In the genomic region with DNA sequence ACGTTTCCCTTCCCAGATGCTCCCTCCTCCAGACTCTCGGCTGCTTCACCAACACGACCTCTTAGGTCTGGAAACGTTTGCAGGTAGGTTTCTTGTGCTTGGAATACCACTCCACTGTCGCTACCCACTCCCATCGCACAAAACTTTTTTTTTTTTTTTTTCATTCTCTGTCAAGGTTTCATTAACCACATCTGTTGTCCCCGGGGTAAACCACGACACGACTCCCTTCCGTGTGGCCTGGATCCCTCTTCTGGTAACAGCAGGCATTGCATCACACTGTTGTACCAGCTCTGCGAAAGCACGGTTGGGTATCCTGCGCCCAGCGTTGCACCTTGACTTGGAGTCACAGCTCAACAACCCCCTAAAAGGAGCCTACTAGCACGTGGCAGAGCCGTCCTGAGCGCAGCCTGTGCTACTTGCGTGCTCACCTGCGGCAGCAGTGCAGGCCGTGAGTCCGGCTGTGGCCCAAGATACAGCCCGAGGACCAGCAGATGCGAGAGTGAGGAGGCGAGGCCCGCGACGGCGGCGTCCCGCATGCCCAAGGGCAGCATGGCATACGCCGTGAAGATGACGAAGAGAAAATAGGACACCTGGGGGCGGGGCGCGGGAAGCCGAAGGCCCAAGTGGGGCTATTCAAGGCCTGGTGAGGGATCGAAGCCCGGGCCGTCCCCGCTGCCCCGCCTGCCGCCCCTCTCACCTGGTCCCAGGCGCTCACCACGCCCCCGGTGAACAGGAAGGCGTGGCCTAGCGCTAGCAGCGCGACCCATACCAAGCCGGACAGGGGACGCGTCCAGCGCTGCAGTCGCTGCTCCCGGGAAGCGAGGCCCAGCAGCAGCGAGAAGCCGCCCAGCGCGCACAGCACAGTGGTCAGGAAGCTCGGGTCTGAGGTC, we compare ENCODE assay signal across 8 cellular contexts. TPM values are rescaled to one million over a fixed set of nuclear protein-coding genes. Genes with fewer than 3 reads are reported as not detected.
A peak's percentile ranks its signal among the peaks of the same experiment; 100 is the strongest.
DNase-seq lines count a peak whose midpoint lies in the region; ATAC-seq and TF ChIP-seq lines count a peak whose summit lies in the region.

No MANE protein-coding gene starts in this region.

- POLR2A ChIA-PET in naive thymus-derived CD4-positive, alpha-beta T cell (lab: Charles Lee), result interaction anchor here (0.5 to 16.5 kb wide), 14 partner anchors 8 to 145 kb away, joined by 3 to 293 read pairs (median 4); a partner anchor contains a TSS

- H3K27ac ChIP-seq in naive thymus-derived CD4-positive, alpha-beta T cell (ENCODE audit: low read depth, low read length), result no peak overlapping the region

- ATAC-seq in GM19397 (IDR thresholded peaks at IDR 0.05; ENCODE audit: unreplicated experiment) (peak; percentile 84), HG03520 (IDR thresholded peaks at IDR 0.05; ENCODE audit: unreplicated experiment) (peak; percentile 68)
- ATAC-seq in naive thymus-derived CD4-positive, alpha-beta T cell, result peak; percentile 90
- peak; percentile 88 to 91 for ATAC-seq in stimulated activated naive B cell treated with anti-CD40 and anti-IgM and Interleukin-4, amounts not matched to agents 10 μg/mL and 1 μg/mL and 100 μg/mL, for 72 hours (replicated peaks)

- intact Hi-C loops in naive thymus-derived CD4-positive, alpha-beta T cell (cut with micrococcal nuclease), result loop anchor here (1.0 to 2.0 kb wide), 13 partner anchors 8 to 342 kb away; a partner anchor contains a TSS

- H3K4me1 Mint-ChIP-seq in naive thymus-derived CD4-positive, alpha-beta T cell, result peaks cover 26 to 63% (median 41%) of the 10 kb centered on the region in 7 donors
- peaks cover 24 to 38% of the 10 kb centered on the region in 2 donors for H3K4me1 Mint-ChIP-seq in stimulated activated naive B cell treated with anti-CD40 and anti-IgM and Interleukin-4, amounts not matched to agents 10 μg/mL and 1 μg/mL and 100 μg/mL, for 72 hours

- H3K4me3 Mint-ChIP-seq in naive thymus-derived CD4-positive, alpha-beta T cell, result peak overlapping the region; percentile 66 to 94 (median 83)
- H3K4me3 Mint-ChIP-seq in stimulated activated naive B cell treated with anti-CD40 and anti-IgM and Interleukin-4, amounts not matched to agents 10 μg/mL and 1 μg/mL and 100 μg/mL, for 72 hours, result peak overlapping the region; percentile 82 to 87

- H3K27me3 Mint-ChIP-seq in naive thymus-derived CD4-positive, alpha-beta T cell, result peaks cover 9 to 46% (median 17%) of the 10 kb centered on the region in 5 donors
- peaks cover 16 to 39% of the 10 kb centered on the region in 2 donors for H3K27me3 Mint-ChIP-seq in stimulated activated naive B cell treated with anti-CD40 and anti-IgM and Interleukin-4, amounts not matched to agents 10 μg/mL and 1 μg/mL and 100 μg/mL, for 72 hours

- H3K27ac Mint-ChIP-seq in naive thymus-derived CD4-positive, alpha-beta T cell, result peak overlapping the region; percentile 57 to 93 (median 84)
- H3K27ac Mint-ChIP-seq in stimulated activated naive B cell treated with anti-CD40 and anti-IgM and Interleukin-4, amounts not matched to agents 10 μg/mL and 1 μg/mL and 100 μg/mL, for 72 hours, result peak overlapping the region; percentile 77

- peak overlapping the region; percentile 43 for H3K4me3 ChIP-seq in naive thymus-derived CD4-positive, alpha-beta T cell (ENCODE audit: low read length)

- peaks cover 0 to 5% (median 0%) of the 10 kb centered on the region in 11 donors for H3K9me3 Mint-ChIP-seq in naive thymus-derived CD4-positive, alpha-beta T cell
- H3K9me3 Mint-ChIP-seq in stimulated activated naive B cell treated with anti-CD40 and anti-IgM and Interleukin-4, amounts not matched to agents 10 μg/mL and 1 μg/mL and 100 μg/mL, for 72 hours, result no peaks in the 10 kb centered on the region

- H3K9me3 ChIP-seq in naive thymus-derived CD4-positive, alpha-beta T cell (ENCODE audit: control insufficient read depth in 2 of 3, low read length in 3 of 3), result no peaks in the 10 kb centered on the region

- peaks cover 38 to 60% of the 10 kb centered on the region in 2 donors for H3K4me1 ChIP-seq in naive thymus-derived CD4-positive, alpha-beta T cell (ENCODE audit: control insufficient read depth in 2 of 2, insufficient read depth in 2 of 2, low read length in 2 of 2)

- peaks cover 0 to 20% (median 12%) of the 10 kb centered on the region in 5 donors for H3K36me3 Mint-ChIP-seq in naive thymus-derived CD4-positive, alpha-beta T cell
- H3K36me3 Mint-ChIP-seq in stimulated activated naive B cell treated with anti-CD40 and anti-IgM and Interleukin-4, amounts not matched to agents 10 μg/mL and 1 μg/mL and 100 μg/mL, for 72 hours, result peaks cover 9 to 14% of the 10 kb centered on the region in 2 donors

- TF ChIP-seq POLR2A in erythroblast (IDR thresholded peaks at IDR 0.05; ENCODE audit: low read length), result no peak

- peaks cover 0 to 17% (median 0%) of the 10 kb centered on the region in 3 experiments for H3K36me3 ChIP-seq in naive thymus-derived CD4-positive, alpha-beta T cell (ENCODE audit: control insufficient read depth in 2 of 3, insufficient read depth in 3 of 3, low read length in 3 of 3)

- H3K27me3 ChIP-seq in naive thymus-derived CD4-positive, alpha-beta T cell (ENCODE audit: control insufficient read depth in 2 of 2, insufficient read depth in 2 of 2, low read length in 2 of 2), result peaks cover 7 to 13% of the 10 kb centered on the region in 2 donors

- DNase-seq in CMK (ENCODE audit: low read depth) (peak; percentile 59), NOMO-1 (lab: John Stamatoyannopoulos, UW; ENCODE audit: unreplicated experiment in 2 of 2) (peak; percentile 39 to 76), activated T-cell treated with anti-CD3 and anti-CD28 coated beads for 1 hour (ENCODE audit: low read depth) (peak; percentile 74), erythroblast (lab: John Stamatoyannopoulos, UW) (peak; percentile 67 to 77)
- peak; percentile 56 to 93 (median 87) for DNase-seq in naive thymus-derived CD4-positive, alpha-beta T cell
- peak; percentile 84 for DNase-seq in stimulated activated naive B cell treated with anti-CD40 and anti-IgM and Interleukin-4, amounts not matched to agents 10 μg/mL and 1 μg/mL and 100 μg/mL, for 72 hours

- CTCF ChIA-PET in naive thymus-derived CD4-positive, alpha-beta T cell (lab: Charles Lee), result interaction anchor here (0.6 to 15.8 kb wide), 22 partner anchors 8 to 274 kb away, joined by 3 to 317 read pairs (median 4); a partner anchor contains a TSS

RNA-seq across cellular contexts. Expression of a gene that starts 2.5 kb away (rescaled TPM):
- 10 to 100 TPM in 1 of 5 experiments, 1 to 10 TPM in 4; 4.6 to 10.2 (median 6.1) TPM for total RNA-seq in naive thymus-derived CD4-positive, alpha-beta T cell
- polyA plus RNA-seq in naive thymus-derived CD4-positive, alpha-beta T cell, result under 1 TPM in 1 of 2 donors, not detected in 1; 0.25 TPM

RNA-seq across cellular contexts. Expression of a gene that starts 7.5 kb away (rescaled TPM):
- 10 to 100 TPM; 19.9 to 47.5 (median 36.8) TPM for total RNA-seq in naive thymus-derived CD4-positive, alpha-beta T cell
- 10 to 100 TPM in 1 of 2 donors, 1 to 10 TPM in 1; 8.2 to 11.7 TPM for polyA plus RNA-seq in naive thymus-derived CD4-positive, alpha-beta T cell

RNA-seq across cellular contexts. Expression of a gene that starts 21.0 kb away (rescaled TPM):
- 10 to 100 TPM; 14.1 to 28.8 (median 26.3) TPM for total RNA-seq in naive thymus-derived CD4-positive, alpha-beta T cell
- polyA plus RNA-seq in naive thymus-derived CD4-positive, alpha-beta T cell, result 1 to 10 TPM; 9.1 to 9.4 TPM

RNA-seq across cellular contexts. Expression of a gene that starts 22.4 kb away (rescaled TPM):
- 10 to 100 TPM; 13.9 to 26.8 (median 17.5) TPM for total RNA-seq in naive thymus-derived CD4-positive, alpha-beta T cell
- 1 to 10 TPM; 2.1 to 2.7 TPM for polyA plus RNA-seq in naive thymus-derived CD4-positive, alpha-beta T cell

RNA-seq across cellular contexts. Expression of a gene that starts 24.6 kb away (rescaled TPM):
- total RNA-seq in naive thymus-derived CD4-positive, alpha-beta T cell, result 10 to 100 TPM; 16.4 to 31.5 (median 22.7) TPM
- polyA plus RNA-seq in naive thymus-derived CD4-positive, alpha-beta T cell, result 10 to 100 TPM; 18.7 to 19.3 TPM
